ENCODE assay signal across 1 cellular context in the genomic region with DNA sequence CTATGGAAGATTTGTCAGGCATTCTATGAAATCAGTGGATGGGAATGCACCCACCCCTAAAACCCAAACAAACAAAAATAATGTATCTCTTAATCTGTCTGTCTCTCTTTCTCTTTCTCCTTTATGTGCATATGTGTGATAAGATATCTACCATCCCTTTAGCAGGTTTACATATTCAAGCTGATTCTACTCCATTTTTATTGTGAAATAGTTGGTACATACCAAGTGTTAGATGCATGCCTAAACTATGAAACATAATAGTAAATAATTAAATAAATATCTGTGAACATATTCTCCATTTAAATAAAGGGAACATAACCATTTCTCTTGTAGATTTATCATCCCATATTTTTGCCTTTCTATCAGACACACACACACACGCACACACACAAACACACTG.
TF ChIP-seq lines count a peak whose summit lies in the region.

No MANE protein-coding gene starts in this region.

TF ChIP-seq in SK-N-SH, 30 proteins besides CTCF, POLR2A, EP300 and RAD21 (continued from another document):
- TF ChIP-seq, protein P1, sequence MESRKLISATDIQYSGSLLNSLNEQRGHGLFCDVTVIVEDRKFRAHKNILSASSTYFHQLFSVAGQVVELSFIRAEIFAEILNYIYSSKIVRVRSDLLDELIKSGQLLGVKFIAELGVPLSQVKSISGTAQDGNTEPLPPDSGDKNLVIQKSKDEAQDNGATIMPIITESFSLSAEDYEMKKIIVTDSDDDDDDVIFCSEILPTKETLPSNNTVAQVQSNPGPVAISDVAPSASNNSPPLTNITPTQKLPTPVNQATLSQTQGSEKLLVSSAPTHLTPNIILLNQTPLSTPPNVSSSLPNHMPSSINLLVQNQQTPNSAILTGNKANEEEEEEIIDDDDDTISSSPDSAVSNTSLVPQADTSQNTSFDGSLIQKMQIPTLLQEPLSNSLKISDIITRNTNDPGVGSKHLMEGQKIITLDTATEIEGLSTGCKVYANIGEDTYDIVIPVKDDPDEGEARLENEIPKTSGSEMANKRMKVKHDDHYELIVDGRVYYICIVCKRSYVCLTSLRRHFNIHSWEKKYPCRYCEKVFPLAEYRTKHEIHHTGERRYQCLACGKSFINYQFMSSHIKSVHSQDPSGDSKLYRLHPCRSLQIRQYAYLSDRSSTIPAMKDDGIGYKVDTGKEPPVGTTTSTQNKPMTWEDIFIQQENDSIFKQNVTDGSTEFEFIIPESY (IDR thresholded peaks at IDR 0.05; ENCODE audit: borderline replicate concordance, low read depth): no peak
- TF ChIP-seq RXRA (IDR thresholded peaks at IDR 0.05; ENCODE audit: borderline replicate concordance, low read depth): no peak
- TF ChIP-seq, protein P2, sequence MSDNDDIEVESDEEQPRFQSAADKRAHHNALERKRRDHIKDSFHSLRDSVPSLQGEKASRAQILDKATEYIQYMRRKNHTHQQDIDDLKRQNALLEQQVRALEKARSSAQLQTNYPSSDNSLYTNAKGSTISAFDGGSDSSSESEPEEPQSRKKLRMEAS (IDR thresholded peaks at IDR 0.05; ENCODE audit: low read depth): no peak
- no peak for TF ChIP-seq EZH2phosphoT487 (IDR thresholded peaks at IDR 0.05; ENCODE audit: borderline replicate concordance, low read depth)
- no peak for TF ChIP-seq SIN3A (IDR thresholded peaks at IDR 0.05; ENCODE audit: borderline replicate concordance, low read depth, low read length)
TF ChIP-seq in SK-N-SH: peak in this region for 0.
